In genomic region chr4:155797581-155797980, GRCh38 we compare ENCODE assay signal across 2 cellular contexts. TPM values are rescaled to one million over a fixed set of nuclear protein-coding genes. Genes with fewer than 3 reads are reported as not detected.
"Had no signal": no experiment of that assay in that cellular context is flagged by ENCODE, and none has a peak within 500 bp of the region (broad histone marks: within the 10 kb centered on the region; RNA-seq: fewer than 3 reads in every experiment).

No MANE protein-coding gene starts in this region.

RNA-seq across cellular contexts. Expression of gene GUCY1B1, which starts 38.8 kb away (rescaled TPM):
- total RNA-seq: naive thymus-derived CD8-positive, alpha-beta T cell had no signal
- polyA plus RNA-seq: naive thymus-derived CD4-positive, alpha-beta T cell; naive thymus-derived CD8-positive, alpha-beta T cell had no signal
